ENCODE assay signal across 38 cellular contexts in the genomic region with DNA sequence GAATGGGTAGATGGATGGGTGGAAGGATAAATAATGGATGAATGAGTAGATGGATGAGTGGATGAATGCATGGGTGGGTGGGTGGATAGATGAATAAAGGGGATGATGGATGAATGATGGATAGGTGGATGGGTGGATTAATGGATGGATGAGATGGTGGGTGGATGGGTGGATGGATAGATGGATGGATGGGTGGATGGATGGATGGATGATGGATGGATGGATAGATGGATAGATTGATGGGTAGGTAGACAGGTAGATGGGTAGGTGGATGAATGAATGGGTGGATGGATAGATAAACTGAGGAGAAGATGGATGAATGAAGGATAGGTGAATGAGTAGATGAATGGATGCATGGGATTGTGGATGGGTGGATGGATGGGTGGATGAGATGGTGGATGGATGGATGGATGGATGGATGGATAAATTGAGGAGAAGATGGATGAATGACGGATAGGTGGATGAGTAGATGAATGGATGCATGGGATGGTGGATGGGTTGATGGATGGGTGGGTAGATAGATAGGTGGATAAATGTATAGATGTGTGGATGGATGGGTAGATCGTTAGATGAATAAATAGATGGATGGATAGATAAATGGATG.
"Had no signal": no experiment of that assay in that cellular context is flagged by ENCODE, and none has a peak within 500 bp of the region (broad histone marks: within the 10 kb centered on the region; RNA-seq: fewer than 3 reads in every experiment).

No MANE protein-coding gene starts in this region.

- H3K4me3 Mint-ChIP-seq: activated CD4-positive, alpha-beta memory T cell treated with anti-CD3 and anti-CD28 coated beads for 36 hours; activated CD4-positive, alpha-beta T cell treated with anti-CD3 and anti-CD28 coated beads, Interleukin-2, amount 10 ng/mL, durations not matched to agents 24 days and 14 days; activated CD8-positive, alpha-beta T cell treated with anti-CD3 and anti-CD28 coated beads for 36 hours; activated naive CD4-positive, alpha-beta T cell treated with anti-CD3 and anti-CD28 coated beads for 36 hours; activated naive CD8-positive, alpha-beta T cell treated with anti-CD3 and anti-CD28 coated beads for 36 hours; activated T-cell treated with anti-CD3 and anti-CD28 coated beads, Interleukin-2, amount 50 U/mL, for 4 hours; activated T-cell treated with anti-CD3 and anti-CD28 coated beads, Interleukin-2, amount 50 U/mL, for 72 hours; activated T-helper 1 cell treated with anti-CD3 and anti-CD28 coated beads, Interleukin-12 subunit alpha, Interleukin-12 subunit beta, Interleukin-2, Interleukin-4 antibody, amounts not matched to agents 30 ng/mL and 10 ng/mL and 1 ng/mL, durations not matched to agents 14 hours and 24 hours and 36 hours; activated T-helper 17 cell treated with anti-CD3 and anti-CD28 coated beads, Interleukin-2, amount 50 U/mL, for 72 hours; T-helper 1 cell treated with Interleukin-12 subunit alpha and Interleukin-12 subunit beta and Interleukin-4 antibody, amounts not matched to agents 30 μg/mL and 1 μg/mL, for 36 hours; T-helper 2 cell treated with Interferon-gamma antibody and Interleukin-4, amounts not matched to agents 5 μg/mL and 100 μg/mL, for 36 hours had no signal

- H3K27ac Mint-ChIP-seq: activated CD4-positive, alpha-beta memory T cell treated with anti-CD3 and anti-CD28 coated beads for 36 hours; activated CD4-positive, alpha-beta T cell treated with anti-CD3 and anti-CD28 coated beads, Interleukin-2, amount 10 ng/mL, durations not matched to agents 24 days and 14 days; activated CD8-positive, alpha-beta T cell treated with anti-CD3 and anti-CD28 coated beads for 36 hours; activated naive CD4-positive, alpha-beta T cell treated with anti-CD3 and anti-CD28 coated beads for 36 hours; activated naive CD4-positive, alpha-beta T cell treated with anti-CD3 and anti-CD28 coated beads, Interleukin-2, amount 50 U/mL, for 72 hours; activated naive CD8-positive, alpha-beta T cell treated with anti-CD3 and anti-CD28 coated beads for 36 hours; activated T-cell treated with anti-CD3 and anti-CD28 coated beads, Interleukin-2, amount 50 U/mL, for 72 hours; activated T-helper 1 cell treated with anti-CD3 and anti-CD28 coated beads, Interleukin-12 subunit alpha, Interleukin-12 subunit beta, Interleukin-2, Interleukin-4 antibody, amounts not matched to agents 30 ng/mL and 10 ng/mL and 1 ng/mL, durations not matched to agents 14 hours and 24 hours and 36 hours; activated T-helper 17 cell treated with anti-CD3 and anti-CD28 coated beads, Interleukin-2, amount 50 U/mL, for 72 hours; T-helper 1 cell treated with Interleukin-12 subunit alpha and Interleukin-12 subunit beta and Interleukin-4 antibody, amounts not matched to agents 30 μg/mL and 1 μg/mL, for 36 hours; T-helper 2 cell treated with Interferon-gamma antibody and Interleukin-4, amounts not matched to agents 5 μg/mL and 100 μg/mL, for 36 hours had no signal

- H3K4me1 ChIP-seq: adrenal gland, body of pancreas had no signal

- H3K9me3 Mint-ChIP-seq: activated CD4-positive, alpha-beta memory T cell treated with anti-CD3 and anti-CD28 coated beads for 36 hours; activated CD4-positive, alpha-beta T cell treated with anti-CD3 and anti-CD28 coated beads, Interleukin-2, amount 10 ng/mL, durations not matched to agents 24 days and 14 days; activated CD8-positive, alpha-beta T cell treated with anti-CD3 and anti-CD28 coated beads for 36 hours; activated naive CD4-positive, alpha-beta T cell treated with anti-CD3 and anti-CD28 coated beads for 36 hours; activated naive CD4-positive, alpha-beta T cell treated with anti-CD3 and anti-CD28 coated beads, Interleukin-2, amount 50 U/mL, for 72 hours; activated naive CD8-positive, alpha-beta T cell treated with anti-CD3 and anti-CD28 coated beads for 36 hours; activated T-cell treated with anti-CD3 and anti-CD28 coated beads, Interleukin-2, amount 50 U/mL, for 4 hours; activated T-cell treated with anti-CD3 and anti-CD28 coated beads, Interleukin-2, amount 50 U/mL, for 72 hours; activated T-helper 1 cell treated with anti-CD3 and anti-CD28 coated beads, Interleukin-12 subunit alpha, Interleukin-12 subunit beta, Interleukin-2, Interleukin-4 antibody, amounts not matched to agents 30 ng/mL and 10 ng/mL and 1 ng/mL, durations not matched to agents 14 hours and 24 hours and 36 hours; activated T-helper 17 cell treated with anti-CD3 and anti-CD28 coated beads, Interleukin-2, amount 50 U/mL, for 72 hours; T-helper 1 cell treated with Interleukin-12 subunit alpha and Interleukin-12 subunit beta and Interleukin-4 antibody, amounts not matched to agents 30 μg/mL and 1 μg/mL, for 36 hours; T-helper 2 cell treated with Interferon-gamma antibody and Interleukin-4, amounts not matched to agents 5 μg/mL and 100 μg/mL, for 36 hours had no signal

- H3K9me3 ChIP-seq: adrenal gland, body of pancreas, breast epithelium had no signal

- H3K27ac ChIP-seq: adrenal gland, body of pancreas, brain microvascular endothelial cell, breast epithelium, VCaP had no signal

- ATAC-seq: activated CD4-positive, CD25-positive, alpha-beta regulatory T cell treated with anti-CD3 and anti-CD28 coated beads, Interleukin-2, amount 50 U/mL, for 24 hours; activated CD8-positive, alpha-beta T cell treated with anti-CD3 and anti-CD28 coated beads for 36 hours; activated naive CD4-positive, alpha-beta T cell treated with anti-CD3 and anti-CD28 coated beads, Interleukin-2, amount 50 U/mL, for 72 hours; activated T-cell treated with anti-CD3 and anti-CD28 coated beads, Interleukin-2, amount 50 U/mL, for 4 hours; activated T-cell treated with anti-CD3 and anti-CD28 coated beads, Interleukin-2, amount 50 U/mL, for 72 hours; activated T-helper 17 cell treated with anti-CD3 and anti-CD28 coated beads, Interleukin-2, amount 50 U/mL, for 72 hours; body of pancreas had no signal

- FAIRE-seq: astrocyte, TTC549 had no signal

- H3K36me3 ChIP-seq: adrenal gland, brain microvascular endothelial cell, breast epithelium had no signal

- DNase-seq: activated CD4-positive, alpha-beta memory T cell treated with anti-CD3 and anti-CD28 coated beads for 36 hours; activated CD4-positive, alpha-beta T cell treated with anti-CD3 and anti-CD28 coated beads for 1 hour; activated CD4-positive, alpha-beta T cell treated with anti-CD3 and anti-CD28 coated beads for 4 hours; activated CD4-positive, alpha-beta T cell treated with anti-CD3 and anti-CD28 coated beads, Interleukin-2, amount 10 ng/mL, durations not matched to agents 24 days and 14 days; activated CD4-positive, alpha-beta T cell treated with anti-CD3 and anti-CD28 coated beads, Interleukin-2, amount 50 U/mL, for 1 hour; activated CD4-positive, alpha-beta T cell treated with anti-CD3 and anti-CD28 coated beads, Interleukin-2, amount 50 U/mL, for 4 hours; activated CD4-positive, CD25-positive, alpha-beta regulatory T cell; activated CD8-positive, alpha-beta memory T cell treated with anti-CD3 and anti-CD28 coated beads, Interleukin-2, amount 50 U/mL, for 4 hours; activated CD8-positive, alpha-beta T cell treated with anti-CD3 and anti-CD28 coated beads for 36 hours; activated effector memory CD4-positive, alpha-beta T cell treated with anti-CD3 and anti-CD28 coated beads, Interleukin-2, amount 50 U/mL, for 16 hours; activated gamma-delta T cell treated with Interleukin-2 at 50 U/mL for 16 hours; activated naive CD4-positive, alpha-beta T cell; activated naive CD4-positive, alpha-beta T cell treated with anti-CD3 and anti-CD28 coated beads for 36 hours; activated naive CD4-positive, alpha-beta T cell treated with anti-CD3 and anti-CD28 coated beads, Interleukin-2, amount 50 U/mL, for 16 hours; activated naive CD8-positive, alpha-beta T cell treated with anti-CD3 and anti-CD28 coated beads for 36 hours; activated T-cell treated with anti-CD3 and anti-CD28 coated beads for 4 hours; activated T-cell treated with anti-CD3 and anti-CD28 coated beads, Interleukin-2, amount 50 U/mL, for 1 hour; activated T-cell treated with anti-CD3 and anti-CD28 coated beads, Interleukin-2, amount 50 U/mL, for 4 hours; activated T-cell treated with anti-CD3 and anti-CD28 coated beads, Interleukin-2, amount 50 U/mL, for 72 hours; adrenal gland; amniotic stem cell; aorta; body of pancreas; brain microvascular endothelial cell; central memory CD4-positive, alpha-beta T cell; T-helper 1 cell; T-helper 2 cell; T-helper 9 cell had no signal

- H3K4me3 ChIP-seq: adrenal gland, body of pancreas, breast epithelium had no signal

- H3K36me3 Mint-ChIP-seq: activated CD4-positive, alpha-beta memory T cell treated with anti-CD3 and anti-CD28 coated beads for 36 hours; activated naive CD4-positive, alpha-beta T cell treated with anti-CD3 and anti-CD28 coated beads, Interleukin-2, amount 50 U/mL, for 72 hours; activated naive CD8-positive, alpha-beta T cell treated with anti-CD3 and anti-CD28 coated beads for 36 hours had no signal

- H3K27me3 Mint-ChIP-seq: activated CD4-positive, alpha-beta memory T cell treated with anti-CD3 and anti-CD28 coated beads for 36 hours; activated CD4-positive, alpha-beta T cell treated with anti-CD3 and anti-CD28 coated beads, Interleukin-2, amount 10 ng/mL, durations not matched to agents 24 days and 14 days; activated CD8-positive, alpha-beta T cell treated with anti-CD3 and anti-CD28 coated beads for 36 hours; activated naive CD8-positive, alpha-beta T cell treated with anti-CD3 and anti-CD28 coated beads for 36 hours; activated T-helper 17 cell treated with anti-CD3 and anti-CD28 coated beads, Interleukin-2, amount 50 U/mL, for 72 hours had no signal

- H3K4me1 Mint-ChIP-seq: activated CD4-positive, alpha-beta T cell treated with anti-CD3 and anti-CD28 coated beads, Interleukin-2, amount 10 ng/mL, durations not matched to agents 24 days and 14 days; activated naive CD8-positive, alpha-beta T cell treated with anti-CD3 and anti-CD28 coated beads for 36 hours; activated T-helper 17 cell treated with anti-CD3 and anti-CD28 coated beads, Interleukin-2, amount 50 U/mL, for 72 hours had no signal
